ENCODE assay signal across 14 cellular contexts in the genomic region with DNA sequence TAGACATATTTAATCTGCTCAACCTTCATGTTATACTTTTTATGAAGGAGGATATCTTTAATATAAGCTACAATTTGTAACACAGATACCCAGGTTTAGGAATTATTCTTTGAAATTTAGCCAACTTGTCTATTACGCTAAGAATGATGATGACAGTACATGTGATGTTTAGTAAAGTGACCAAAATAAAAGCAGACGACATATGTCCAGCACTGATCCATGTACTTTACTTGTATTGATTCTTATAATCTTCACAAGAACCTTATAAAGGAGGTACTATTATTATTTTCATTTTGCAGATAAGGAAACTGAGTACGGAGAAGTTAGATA.
"Had no signal": no experiment of that assay in that cellular context is flagged by ENCODE, and none has a peak within 500 bp of the region (broad histone marks: within the 10 kb centered on the region; RNA-seq: fewer than 3 reads in every experiment).

No MANE protein-coding gene starts in this region.

- H3K27ac Mint-ChIP-seq: activated B cell treated with CpG ODN at 0.5 μM for 24 hours; activated CD4-positive, alpha-beta T cell treated with anti-CD3 and anti-CD28 coated beads, Interleukin-2, amount 10 ng/mL, durations not matched to agents 24 days and 14 days; endodermal cell; stimulated activated naive B cell treated with anti-CD40 and anti-IgM and Interleukin-4, amounts not matched to agents 10 μg/mL and 1 μg/mL and 100 μg/mL, for 72 hours had no signal

- H3K36me3 ChIP-seq: breast epithelium, neutrophil, right atrium auricular region, thyroid gland had no signal

- H3K4me1 ChIP-seq: breast epithelium, right atrium auricular region had no signal

- H3K9me3 ChIP-seq: breast epithelium, neutrophil, right atrium auricular region, thyroid gland had no signal

- H3K4me1 Mint-ChIP-seq: activated B cell treated with CpG ODN at 0.5 μM for 24 hours; activated CD4-positive, alpha-beta T cell treated with anti-CD3 and anti-CD28 coated beads, Interleukin-2, amount 10 ng/mL, durations not matched to agents 24 days and 14 days; stimulated activated naive B cell treated with anti-CD40 and anti-IgM and Interleukin-4, amounts not matched to agents 10 μg/mL and 1 μg/mL and 100 μg/mL, for 72 hours had no signal

- H3K27ac ChIP-seq: breast epithelium, neutrophil, right atrium auricular region, thyroid gland had no signal

- H3K36me3 Mint-ChIP-seq: stimulated activated naive B cell treated with anti-CD40 and anti-IgM and Interleukin-4, amounts not matched to agents 10 μg/mL and 1 μg/mL and 100 μg/mL, for 72 hours had no signal

- H3K27me3 Mint-ChIP-seq: activated B cell treated with CpG ODN at 0.5 μM for 24 hours had no signal

- H3K4me3 ChIP-seq: lung, right atrium auricular region, thyroid gland had no signal

- DNase-seq: activated B cell treated with CpG ODN at 0.5 μM for 24 hours; activated CD4-positive, alpha-beta T cell treated with anti-CD3 and anti-CD28 coated beads, Interleukin-2, amount 10 ng/mL, durations not matched to agents 24 days and 14 days; activated naive CD4-positive, alpha-beta T cell treated with Interleukin-2 at 50 U/mL for 16 hours; aorta; cerebellar nuclear complex; endodermal cell; left colon; stimulated activated CD4-positive, alpha-beta T cell treated with anti-CD3 and anti-CD28 coated beads, Interleukin-2, amount 100 ng/mL, for 48 hours; stimulated activated naive B cell treated with anti-CD40 and anti-IgM and Interleukin-4, amounts not matched to agents 10 μg/mL and 1 μg/mL and 100 μg/mL, for 72 hours; thyroid gland had no signal

- H3K27me3 ChIP-seq: breast epithelium, neutrophil, right atrium auricular region, thyroid gland had no signal

- H3K4me3 Mint-ChIP-seq: activated B cell treated with CpG ODN at 0.5 μM for 24 hours; activated CD4-positive, alpha-beta T cell treated with anti-CD3 and anti-CD28 coated beads, Interleukin-2, amount 10 ng/mL, durations not matched to agents 24 days and 14 days; endodermal cell; stimulated activated naive B cell treated with anti-CD40 and anti-IgM and Interleukin-4, amounts not matched to agents 10 μg/mL and 1 μg/mL and 100 μg/mL, for 72 hours had no signal

- H3K9me3 Mint-ChIP-seq: activated B cell treated with CpG ODN at 0.5 μM for 24 hours; activated CD4-positive, alpha-beta T cell treated with anti-CD3 and anti-CD28 coated beads, Interleukin-2, amount 10 ng/mL, durations not matched to agents 24 days and 14 days had no signal
